ENCODE assay signal across 9 cellular contexts in the genomic region with DNA sequence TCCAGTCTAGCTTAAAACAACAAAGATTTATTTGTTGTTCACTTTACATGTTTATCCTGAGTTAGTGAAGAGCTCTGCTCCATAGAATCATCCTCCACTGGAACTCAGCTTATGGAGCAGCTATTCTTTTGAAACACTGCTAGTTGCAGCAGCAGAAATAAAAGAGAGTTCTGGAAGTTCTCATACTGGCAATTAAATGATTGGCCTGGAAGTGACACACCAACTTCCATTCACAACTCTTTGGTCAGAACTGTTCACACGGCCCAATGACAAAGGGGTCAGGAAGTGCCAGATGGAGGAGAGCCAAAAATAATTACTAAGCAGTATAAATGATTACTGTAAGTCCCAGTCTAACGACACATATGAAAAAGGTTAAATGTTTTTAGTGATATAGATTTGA. TPM values are rescaled to one million over a fixed set of nuclear protein-coding genes. Genes with fewer than 3 reads are reported as not detected.
DNase-seq lines count a peak whose midpoint lies in the region; ATAC-seq and TF ChIP-seq lines count a peak whose summit lies in the region.
"Had no signal": no experiment of that assay in that cellular context is flagged by ENCODE, and none has a peak within 500 bp of the region (broad histone marks: within the 10 kb centered on the region; RNA-seq: fewer than 3 reads in every experiment).

No MANE protein-coding gene starts in this region.

- peaks cover 2% of the 10 kb centered on the region for H3K4me1 ChIP-seq in right cardiac atrium (ENCODE audit: control insufficient read depth, insufficient read depth, low read length)
- peaks cover 6% of the 10 kb centered on the region for H3K4me1 ChIP-seq in effector memory CD4-positive, alpha-beta T cell (ENCODE audit: control insufficient read depth, insufficient read depth, low read length, poor library complexity, severe bottlenecking)

- H3K36me3 ChIP-seq in effector memory CD4-positive, alpha-beta T cell (ENCODE audit: control insufficient read depth, insufficient read depth, low read length): no peaks in the 10 kb centered on the region

- peaks cover 39% of the 10 kb centered on the region for H3K36me3 Mint-ChIP-seq in activated T-helper 2 cell treated with anti-CD3 and anti-CD28 coated beads, Interferon-gamma antibody, Interleukin-2, Interleukin-4, amounts not matched to agents 10 μg/mL and 5 μg/mL and 100 μg/mL, durations not matched to agents 14 hours and 24 hours and 36 hours (ENCODE audit: low read depth)
- peaks cover 8% of the 10 kb centered on the region for H3K36me3 Mint-ChIP-seq in progenitor cell of endocrine pancreas (ENCODE audit: insufficient read depth)

- no peak for TF ChIP-seq CTCF in progenitor cell of endocrine pancreas (IDR thresholded peaks at IDR 0.05; ENCODE audit: unreplicated experiment)

- H3K4me1 Mint-ChIP-seq in activated T-helper 2 cell treated with anti-CD3 and anti-CD28 coated beads, Interferon-gamma antibody, Interleukin-2, Interleukin-4, amounts not matched to agents 10 μg/mL and 5 μg/mL and 100 μg/mL, durations not matched to agents 14 hours and 24 hours and 36 hours (ENCODE audit: low read depth): peaks cover 40% of the 10 kb centered on the region
- peaks cover 21% of the 10 kb centered on the region for H3K4me1 Mint-ChIP-seq in progenitor cell of endocrine pancreas (ENCODE audit: low read depth)

- H3K27ac Mint-ChIP-seq in activated T-helper 2 cell treated with anti-CD3 and anti-CD28 coated beads, Interferon-gamma antibody, Interleukin-2, Interleukin-4, amounts not matched to agents 10 μg/mL and 5 μg/mL and 100 μg/mL, durations not matched to agents 14 hours and 24 hours and 36 hours: peak overlapping the region; percentile 13
- H3K27ac Mint-ChIP-seq in progenitor cell of endocrine pancreas: no peak overlapping the region
- H3K27ac Mint-ChIP-seq: T-helper 1 cell treated with Interleukin-12 subunit alpha and Interleukin-12 subunit beta and Interleukin-4 antibody, amounts not matched to agents 30 μg/mL and 1 μg/mL, for 36 hours had no signal

- H3K27me3 ChIP-seq in right cardiac atrium (ENCODE audit: control insufficient read depth, insufficient read depth): no peaks in the 10 kb centered on the region
- no peaks in the 10 kb centered on the region for H3K27me3 ChIP-seq in effector memory CD4-positive, alpha-beta T cell (replicated peaks; ENCODE audit: control insufficient read depth, insufficient read depth, low read length, poor library complexity, severe bottlenecking)

- no peak overlapping the region for H3K27ac ChIP-seq in right cardiac atrium (ENCODE audit: low read length)
- peak overlapping the region; percentile 2 for H3K27ac ChIP-seq in substantia nigra (ENCODE audit: low read depth, low read length, poor library complexity, severe bottlenecking)
- no peak overlapping the region for H3K27ac ChIP-seq in effector memory CD4-positive, alpha-beta T cell (ENCODE audit: insufficient read depth, low read length, poor library complexity, severe bottlenecking)

- no peaks in the 10 kb centered on the region for H3K9me3 ChIP-seq in right cardiac atrium (ENCODE audit: control insufficient read depth, low read length)
- H3K9me3 ChIP-seq in effector memory CD4-positive, alpha-beta T cell (ENCODE audit: control insufficient read depth, low read length): no peaks in the 10 kb centered on the region

- H3K4me3 Mint-ChIP-seq in activated T-helper 2 cell treated with anti-CD3 and anti-CD28 coated beads, Interferon-gamma antibody, Interleukin-2, Interleukin-4, amounts not matched to agents 10 μg/mL and 5 μg/mL and 100 μg/mL, durations not matched to agents 14 hours and 24 hours and 36 hours (ENCODE audit: low read depth): no peak overlapping the region
- H3K4me3 Mint-ChIP-seq in progenitor cell of endocrine pancreas (ENCODE audit: low read depth): no peak overlapping the region
- H3K4me3 Mint-ChIP-seq: T-helper 1 cell treated with Interleukin-12 subunit alpha and Interleukin-12 subunit beta and Interleukin-4 antibody, amounts not matched to agents 30 μg/mL and 1 μg/mL, for 36 hours had no signal

- DNase-seq in NCI-H2196 (lab: John Stamatoyannopoulos, UW; ENCODE audit: unreplicated experiment) (peak; percentile 7), NCI-H2196 treated with DMSO at 0.1 percent for 48 hours (lab: John Stamatoyannopoulos, UW; ENCODE audit: unreplicated experiment) (no peak), right cardiac atrium (no peak), substantia nigra (lab: John Stamatoyannopoulos, UW) (peak in 8 of 49 donors; percentile 2 to 50 (median 6)), progenitor cell of endocrine pancreas (ENCODE audit: low spot score, unreplicated experiment) (no peak)
- no peak for DNase-seq in activated T-helper 2 cell treated with anti-CD3 and anti-CD28 coated beads, Interferon-gamma antibody, Interleukin-2, Interleukin-4, amounts not matched to agents 10 μg/mL and 5 μg/mL and 100 μg/mL, durations not matched to agents 14 hours and 24 hours and 36 hours (ENCODE audit: low spot score)
- no peak for DNase-seq in effector memory CD4-positive, alpha-beta T cell

- intact Hi-C loops in activated T-helper 2 cell treated with anti-CD3 and anti-CD28 coated beads, Interferon-gamma antibody, Interleukin-2, Interleukin-4, amounts not matched to agents 10 μg/mL and 5 μg/mL and 100 μg/mL, durations not matched to agents 14 hours and 24 hours and 36 hours (cut with micrococcal nuclease): no loop called here
- intact Hi-C loops in right cardiac atrium (cut with DNase I): loop anchor here in 1 of 4 donors (5.0 kb wide), 1 partner anchor 35 kb away; no protein-coding TSS in a partner anchor

- ATAC-seq in right cardiac atrium (peak; percentile 90 to 94), HG02885 (IDR thresholded peaks at IDR 0.05; ENCODE audit: poor library complexity, unreplicated experiment) (no peak)

- no peaks in the 10 kb centered on the region for H3K27me3 Mint-ChIP-seq in activated T-helper 2 cell treated with anti-CD3 and anti-CD28 coated beads, Interferon-gamma antibody, Interleukin-2, Interleukin-4, amounts not matched to agents 10 μg/mL and 5 μg/mL and 100 μg/mL, durations not matched to agents 14 hours and 24 hours and 36 hours (ENCODE audit: low read depth)
- H3K27me3 Mint-ChIP-seq in progenitor cell of endocrine pancreas: no peaks in the 10 kb centered on the region

- WGBS in right cardiac atrium: 1% methylated on average over 2 of the region's 2 CpGs

- no peaks in the 10 kb centered on the region for H3K9me3 Mint-ChIP-seq in activated T-helper 2 cell treated with anti-CD3 and anti-CD28 coated beads, Interferon-gamma antibody, Interleukin-2, Interleukin-4, amounts not matched to agents 10 μg/mL and 5 μg/mL and 100 μg/mL, durations not matched to agents 14 hours and 24 hours and 36 hours
- H3K9me3 Mint-ChIP-seq in progenitor cell of endocrine pancreas (ENCODE audit: low read depth): no peaks in the 10 kb centered on the region
- H3K9me3 Mint-ChIP-seq: T-helper 1 cell treated with Interleukin-12 subunit alpha and Interleukin-12 subunit beta and Interleukin-4 antibody, amounts not matched to agents 30 μg/mL and 1 μg/mL, for 36 hours had no signal

- H3K4me3 ChIP-seq in right cardiac atrium (ENCODE audit: low read length): no peak overlapping the region
- H3K4me3 ChIP-seq in effector memory CD4-positive, alpha-beta T cell (ENCODE audit: insufficient read depth, low read depth, low read length, poor library complexity, severe bottlenecking): no peak overlapping the region

RNA-seq across cellular contexts. Expression of a gene that starts 39.1 kb away (rescaled TPM):
- total RNA-seq in activated T-helper 2 cell treated with anti-CD3 and anti-CD28 coated beads, Interferon-gamma antibody, Interleukin-2, Interleukin-4, amounts not matched to agents 10 μg/mL and 5 μg/mL and 100 μg/mL, durations not matched to agents 14 hours and 24 hours and 36 hours: 57.9 and 58.6 TPM in 2 replicates
- total RNA-seq in right cardiac atrium (10 to 100 TPM; 39.1 to 45.4 (median 42.1) TPM), progenitor cell of endocrine pancreas (96.5 and 102 TPM in 2 replicates)
- 23.4 TPM for polyA plus RNA-seq in right cardiac atrium
